16 cellular contexts compared by ENCODE assay signal in the genomic region with DNA sequence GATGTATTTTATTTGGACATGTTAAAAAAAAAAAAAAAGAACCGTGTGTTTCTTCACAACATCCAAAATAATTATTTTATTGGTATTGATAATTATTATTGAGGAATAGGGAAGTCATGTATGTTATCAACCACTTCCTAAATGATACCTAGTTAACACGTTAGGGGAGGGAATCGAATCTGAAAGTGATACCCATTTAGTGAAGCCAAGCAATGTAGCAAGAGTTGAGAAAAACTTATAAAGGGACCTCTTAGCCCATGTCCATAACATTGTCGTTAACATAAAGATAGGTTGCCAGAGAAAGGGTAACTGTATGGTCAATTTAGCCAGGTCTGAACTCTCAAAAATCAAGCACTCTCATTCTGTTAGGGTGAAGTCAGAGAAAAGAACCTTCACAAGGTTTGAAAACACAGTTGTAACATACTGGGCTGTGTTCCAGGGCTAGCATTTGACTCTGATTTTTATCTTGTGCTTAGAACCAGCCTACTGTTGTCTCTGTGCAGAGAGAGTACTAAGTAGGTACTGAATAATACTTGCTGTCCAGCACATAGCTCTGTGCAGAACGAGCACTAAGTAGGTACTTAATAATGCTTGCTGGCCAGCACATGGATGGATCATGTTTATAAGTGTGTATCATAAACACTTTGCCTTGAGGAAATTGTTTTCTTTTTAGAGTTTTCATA.
DNase-seq lines count a peak whose midpoint lies in the region; ATAC-seq and TF ChIP-seq lines count a peak whose summit lies in the region.
"Had no signal": no experiment of that assay in that cellular context is flagged by ENCODE, and none has a peak within 500 bp of the region (broad histone marks: within the 10 kb centered on the region; RNA-seq: fewer than 3 reads in every experiment).

No MANE protein-coding gene starts in this region.

- no peak overlapping the region for H3K27ac ChIP-seq in vagina
- H3K27ac ChIP-seq: C4-2B had no signal

- TF ChIP-seq POLR2A in vagina (IDR thresholded peaks at IDR 0.05) = no peak

- H3K9me3 ChIP-seq in vagina = no peaks in the 10 kb centered on the region

- no peak overlapping the region for H3K4me3 ChIP-seq in vagina

- peaks cover 7% of the 10 kb centered on the region for H3K4me1 ChIP-seq in vagina

- ATAC-seq in GM18870 (IDR thresholded peaks at IDR 0.05; ENCODE audit: unreplicated experiment) (peak; percentile 98), GM21528 (IDR thresholded peaks at IDR 0.05; ENCODE audit: low FRiP score, unreplicated experiment) (peak; percentile 87), HG03196 (IDR thresholded peaks at IDR 0.05; ENCODE audit: unreplicated experiment) (peak; percentile 90), left lobe of liver (peak; percentile 88), HG03045 (IDR thresholded peaks at IDR 0.05; ENCODE audit: unreplicated experiment) (no peak)
- ATAC-seq: left colon had no signal

- no peak for DNase-seq in left lobe of liver (ENCODE audit: low spot score)
- DNase-seq in vagina (ENCODE audit: extremely low spot score in 2 of 2) = no peak
- DNase-seq in T-helper 9 cell = no peak
- no peak for DNase-seq in kidney tubule cell (ENCODE audit: low spot score)
- DNase-seq: activated CD4-positive, CD25-positive, alpha-beta regulatory T cell treated with anti-CD3 and anti-CD28 coated beads, Interleukin-2, amount 50 U/mL, for 72 hours; central memory CD4-positive, alpha-beta T cell; foreskin melanocyte; left colon; NCI-H446 treated with DMSO at 0.1 percent for 48 hours; SHP77; stimulated activated naive CD4-positive, alpha-beta T cell had no signal

- no peaks in the 10 kb centered on the region for H3K36me3 ChIP-seq in vagina

- H3K27me3 ChIP-seq in vagina = no peaks in the 10 kb centered on the region

- intact Hi-C loops in vagina (cut with DNase I) = no loop called here

- no peak for TF ChIP-seq CTCF in vagina (IDR thresholded peaks at IDR 0.05)
